In the genomic region with DNA sequence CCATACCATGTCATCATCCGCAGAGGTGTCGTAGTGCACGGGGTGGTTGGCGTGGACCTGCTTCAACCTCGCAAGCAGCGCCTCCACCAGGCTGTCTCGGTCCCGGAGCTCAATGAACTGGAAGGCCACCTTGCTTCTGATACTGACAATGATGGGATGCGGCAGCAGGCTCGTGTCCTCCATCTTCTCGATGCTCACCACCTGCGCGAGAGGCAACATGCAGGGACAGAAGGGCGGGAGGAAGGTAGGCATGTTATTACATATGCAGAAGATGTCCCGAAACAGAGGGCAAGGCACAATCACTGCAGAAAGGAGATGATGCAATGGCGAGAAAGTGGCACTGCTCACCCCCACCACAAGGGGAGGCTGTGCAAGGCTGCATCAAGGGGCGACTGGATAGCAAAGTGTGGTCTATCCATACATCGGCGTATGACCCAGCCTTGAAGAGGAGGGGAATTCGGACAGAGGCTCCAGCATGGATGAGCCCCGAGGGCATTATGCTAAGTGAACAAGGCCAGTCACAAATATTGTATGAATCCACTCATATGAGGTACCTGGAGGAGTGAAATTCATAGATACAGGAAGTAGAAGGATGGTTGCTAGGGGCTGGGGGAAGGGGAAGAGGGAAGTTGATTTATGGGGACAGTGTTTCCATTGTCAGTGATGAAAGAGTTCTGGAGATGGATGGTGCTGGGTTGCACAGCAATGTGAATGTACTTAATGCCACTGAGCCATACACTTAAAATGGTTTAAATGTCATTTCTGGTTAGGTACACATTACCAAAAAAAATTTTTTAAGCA, we compare ENCODE assay signal across 7 cellular contexts. TPM values are rescaled to one million over a fixed set of nuclear protein-coding genes. Genes with fewer than 3 reads are reported as not detected.
DNase-seq lines count a peak whose midpoint lies in the region; ATAC-seq and TF ChIP-seq lines count a peak whose summit lies in the region.

No MANE protein-coding gene starts in this region.

- peaks cover 3% of the 10 kb centered on the region for H3K4me1 Mint-ChIP-seq in mesothelial cell of epicardium

- no peak overlapping the region for H3K27ac Mint-ChIP-seq in mesothelial cell of epicardium

- no peaks in the 10 kb centered on the region for H3K4me1 ChIP-seq in ascending aorta

- H3K4me3 Mint-ChIP-seq in mesothelial cell of epicardium = no peak overlapping the region

- ATAC-seq in GM19467 (IDR thresholded peaks at IDR 0.05; ENCODE audit: unreplicated experiment) = no peak

- no peak overlapping the region for H3K27ac ChIP-seq in ascending aorta

- TF ChIP-seq CTCF in ascending aorta (IDR thresholded peaks at IDR 0.05) (peak; percentile 17 to 38 (median 18)), mesothelial cell of epicardium (IDR thresholded peaks at IDR 0.05; ENCODE audit: unreplicated experiment) (peak; percentile 33)

- H3K9me3 Mint-ChIP-seq in mesothelial cell of epicardium = no peaks in the 10 kb centered on the region

- peaks cover 7% of the 10 kb centered on the region for H3K36me3 Mint-ChIP-seq in mesothelial cell of epicardium

- H3K27me3 ChIP-seq in ascending aorta = no peaks in the 10 kb centered on the region

- intact Hi-C loops in ascending aorta (cut with DNase I) = no loop called here

- no peak overlapping the region for H3K4me3 ChIP-seq in ascending aorta

- DNase-seq in ELF-1 (ENCODE audit: low read depth, low spot score) (peak; percentile 65), LHCN-M2 (ENCODE audit: low read depth) (peak; percentile 11), ascending aorta (ENCODE audit: low spot score in 2 of 2) (no peak), mesothelial cell of epicardium (ENCODE audit: low spot score in 2 of 2, unreplicated experiment in 2 of 2) (no peak), NCI-H1092 (lab: John Stamatoyannopoulos, UW) (no peak), epidermal melanocyte (ENCODE audit: insufficient read length, low spot score) (no peak)

- H3K9me3 ChIP-seq in ascending aorta = no peaks in the 10 kb centered on the region

- peaks cover 18 to 52% of the 10 kb centered on the region in 2 donors for H3K36me3 ChIP-seq in ascending aorta

- H3K27me3 Mint-ChIP-seq in mesothelial cell of epicardium (ENCODE audit: low read depth) = no peaks in the 10 kb centered on the region

RNA-seq across cellular contexts. Expression of a gene that starts 36.6 kb away (rescaled TPM):
- 466 and 736 TPM in 2 replicates for total RNA-seq in LHCN-M2 (2014; rRNA removed)
- 2,800 TPM for polyA plus RNA-seq in LHCN-M2 (2012)
- total RNA-seq in ascending aorta = 479 TPM
- 1,845 to 1,900 TPM (median 1,870 TPM) in 3 replicates for total RNA-seq in mesothelial cell of epicardium

Comparison
In these comparisons a context has a peak if more than half of its experiments do, and no peak if none do; other contexts are left out.
1. DNase-seq: peak in ELF-1 (single experiment) and LHCN-M2 (single experiment); none in ascending aorta (0 of 2), mesothelial cell of epicardium (0 of 2), NCI-H1092 (single experiment) and epidermal melanocyte (single experiment).